In the genomic region with DNA sequence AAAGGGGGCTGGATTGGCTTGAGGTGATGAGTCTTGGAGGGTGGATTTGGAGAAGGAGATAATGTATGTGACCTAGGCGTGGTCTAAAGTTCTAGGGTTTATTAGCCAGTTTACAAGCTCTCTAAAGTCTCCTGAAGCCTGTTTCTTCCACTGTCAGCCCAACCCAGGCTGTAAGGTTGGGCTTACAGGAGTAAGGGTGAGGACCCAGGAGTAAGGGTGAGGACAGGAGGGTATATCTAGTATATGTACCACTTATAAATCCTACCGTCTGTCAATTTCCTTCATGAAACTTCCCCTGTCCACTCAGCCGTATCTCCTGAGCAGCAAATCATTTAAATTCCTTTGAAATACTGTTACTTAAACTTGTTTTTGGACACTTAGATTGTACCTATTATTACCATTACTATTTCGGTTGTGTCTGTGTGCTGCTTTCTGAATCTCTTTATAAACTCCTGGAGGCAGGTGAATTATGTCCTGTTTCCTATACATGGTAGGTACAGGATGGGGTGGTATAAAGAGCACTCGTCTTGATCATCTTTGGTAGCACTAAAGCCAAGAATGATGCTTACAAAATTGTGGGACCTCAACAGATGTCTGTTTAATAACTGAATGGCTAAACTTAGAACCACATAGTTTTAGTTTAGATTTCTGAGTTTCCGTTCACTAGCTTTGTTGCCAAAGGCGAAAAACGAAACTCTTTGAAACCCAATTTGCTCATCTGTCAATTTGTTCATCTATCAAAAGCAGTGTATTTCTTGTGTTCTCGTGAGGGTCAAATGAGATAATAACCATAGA, we compare ENCODE assay signal across 18 cellular contexts.
A peak's percentile ranks its signal among the peaks of the same experiment; 100 is the strongest.
DNase-seq lines count a peak whose midpoint lies in the region; ATAC-seq, FAIRE-seq and TF ChIP-seq lines count a peak whose summit lies in the region.
"Had no signal": no experiment of that assay in that cellular context is flagged by ENCODE, and none has a peak within 500 bp of the region (broad histone marks: within the 10 kb centered on the region; RNA-seq: fewer than 3 reads in every experiment).

No MANE protein-coding gene starts in this region.

- no peaks in the 10 kb centered on the region for H3K79me2 ChIP-seq in GM12878 (ENCODE audit: control insufficient read depth, insufficient read depth, low read length)

- peak; percentile 56 for FAIRE-seq in GM12878 (lab: Jason Lieb, UNC)
- FAIRE-seq: H54, HTR-8/SVneo had no signal

- H3K27ac Mint-ChIP-seq in CD4-positive, alpha-beta memory T cell, result no peak overlapping the region
- H3K27ac Mint-ChIP-seq: CD8-positive, alpha-beta T cell; neural progenitor cell had no signal

- intact Hi-C loops in GM12878 (cut with micrococcal nuclease; ENCODE audit: unreplicated experiment), result no loop called here
- intact Hi-C loops in CD4-positive, alpha-beta memory T cell (cut with micrococcal nuclease), result no loop called here

- H3K4me3 Mint-ChIP-seq in CD4-positive, alpha-beta memory T cell, result no peak overlapping the region
- H3K4me3 Mint-ChIP-seq: CD8-positive, alpha-beta T cell; neural progenitor cell had no signal

- WGBS in GM12878 (ENCODE audit: insufficient coverage, insufficient replicate concordance, low lambda C conversion rate, missing lambda C conversion rate), result 0% methylated on average over 9 of the region's 9 CpGs

- peak overlapping the region; percentile 46 for H3K4me2 ChIP-seq in GM12878 (ENCODE audit: control insufficient read depth, insufficient read depth)
- H3K4me2 ChIP-seq: neural progenitor cell had no signal

- H3K36me3 Mint-ChIP-seq in CD4-positive, alpha-beta memory T cell, result no peaks in the 10 kb centered on the region
- H3K36me3 Mint-ChIP-seq: CD8-positive, alpha-beta T cell had no signal

- SMC1A ChIA-PET in GM12878 (lab: Charles Lee; ENCODE audit: uncharacterized antibody, unreplicated experiment), result interaction anchor here (1.1 to 6.8 kb wide), 12 partner anchors 11 to 224 kb away, joined by 3 to 50 read pairs (median 4); no protein-coding TSS in a partner anchor

- H3K4me1 Mint-ChIP-seq in CD4-positive, alpha-beta memory T cell, result no peaks in the 10 kb centered on the region

- H3K27me3 Mint-ChIP-seq in CD4-positive, alpha-beta memory T cell, result peaks cover 0 to 16% of the 10 kb centered on the region in 2 donors

- CTCF ChIA-PET in GM12878 (lab: Yijun Ruan, JAX), result interaction anchor here (1.0 to 5.9 kb wide), 9 partner anchors 7 to 99 kb away, joined by 3 to 57 read pairs (median 7); no protein-coding TSS in a partner anchor
- CTCF ChIA-PET in CD4-positive, alpha-beta memory T cell (lab: Charles Lee; ENCODE audit: partially characterized antibody), result no interaction called here

- peaks cover 0 to 9% of the 10 kb centered on the region in 2 experiments; a peak in 2 of 4 replicates for H3K36me3 ChIP-seq in GM12878 (ENCODE audit: control insufficient read depth in 2 of 2, insufficient read depth in 2 of 2, low read length in 1 of 2)
- no peaks in the 10 kb centered on the region for H3K36me3 ChIP-seq in CD4-positive, alpha-beta memory T cell (ENCODE audit: insufficient read depth, low read length)
- H3K36me3 ChIP-seq: cardiac muscle cell, neural progenitor cell, suprapubic skin had no signal

- TSS peak; percentile 99 for BruUV-seq in GM12878 (replicated peaks; lab: Mats Ljungman, UMichigan)

- no peaks in the 10 kb centered on the region for H4K20me1 ChIP-seq in GM12878 (ENCODE audit: control insufficient read depth, insufficient read depth)

- peak overlapping the region; percentile 57; the same call in 1 of the 2 replicates for H3K9ac ChIP-seq in GM12878 (ENCODE audit: control insufficient read depth, insufficient read depth, low read length)
- H3K9ac ChIP-seq: neural progenitor cell had no signal

- peak overlapping the region; percentile 75 for H3K27ac ChIP-seq in GM12878 (ENCODE audit: control insufficient read depth, insufficient read depth)
- H3K27ac ChIP-seq in CD4-positive, alpha-beta memory T cell (ENCODE audit: low read depth, low read length), result no peak overlapping the region
- H3K27ac ChIP-seq: cardiac muscle cell, epithelial cell of prostate, neural progenitor cell, suprapubic skin had no signal

- no peaks in the 10 kb centered on the region for H3K27me3 ChIP-seq in GM12878 (replicated peaks in 1 of 2; ENCODE audit: control insufficient read depth in 2 of 2, insufficient read depth in 2 of 2, low read length in 1 of 2)
- H3K27me3 ChIP-seq in CD4-positive, alpha-beta memory T cell (ENCODE audit: insufficient read depth, low read length), result no peaks in the 10 kb centered on the region
- H3K27me3 ChIP-seq: cardiac muscle cell, neural progenitor cell, suprapubic skin had no signal

- peaks cover 0 to 20% (median 10%) of the 10 kb centered on the region in 8 donors for H3K9me3 Mint-ChIP-seq in CD4-positive, alpha-beta memory T cell

- TF ChIP-seq POLR2A in GM12878 (IDR thresholded peaks at IDR 0.05; ENCODE audit: low read depth, low read length), result no peak

- in situ Hi-C loops in GM12878 (cut with MboI), result no loop called here

- peaks cover 9% of the 10 kb centered on the region; the same call in 2 of the 3 replicates for H3K9me3 ChIP-seq in GM12878 (replicated peaks; ENCODE audit: control insufficient read depth, insufficient read depth, low read length)
- no peaks in the 10 kb centered on the region for H3K9me3 ChIP-seq in CD4-positive, alpha-beta memory T cell (ENCODE audit: control insufficient read depth in 1 of 2, low read length in 2 of 2)

- POLR2A ChIA-PET in GM12878 (lab: Charles Lee), result interaction anchor here (0.5 to 1.9 kb wide), 5 partner anchors 16 to 223 kb away, joined by 3 to 4 read pairs (median 4); no protein-coding TSS in a partner anchor
- POLR2A ChIA-PET in CD4-positive, alpha-beta memory T cell (lab: Charles Lee; ENCODE audit: partially characterized antibody), result no interaction called here

- H2AFZ ChIP-seq in GM12878 (ENCODE audit: control insufficient read depth, low read depth, low read length), result no peak overlapping the region; the same call in 1 of the 2 replicates
- H2AFZ ChIP-seq: neural progenitor cell had no signal

- TF ChIP-seq RAD21 in GM12878 (IDR thresholded peaks at IDR 0.05; ENCODE audit: insufficient read depth, low read depth, low read length), result no peak

- no peak; a peak in 1 of 4 replicates for TF ChIP-seq EP300 in GM12878 (IDR thresholded peaks at IDR 0.05; ENCODE audit: borderline replicate concordance in 1 of 2, control insufficient read depth in 1 of 2, low read depth in 2 of 2, low read length in 2 of 2)

- ATAC-seq in GM18873 (IDR thresholded peaks at IDR 0.05; ENCODE audit: low FRiP score, unreplicated experiment), result peak; percentile 74
- ATAC-seq in GM21526 (IDR thresholded peaks at IDR 0.05; ENCODE audit: low FRiP score, unreplicated experiment), result peak; percentile 71
- peak; percentile 90 for ATAC-seq in HG03064 (IDR thresholded peaks at IDR 0.05; ENCODE audit: low read depth, unreplicated experiment)
- ATAC-seq in GM12878, result peak; percentile 85
- no peak for ATAC-seq in HG03565 (IDR thresholded peaks at IDR 0.05; ENCODE audit: unreplicated experiment)
- ATAC-seq: CD8-positive, alpha-beta T cell had no signal

- TF ChIP-seq CTCF in GM12878 (IDR thresholded peaks at IDR 0.05 in 2 of 3, conservative IDR thresholded peaks at IDR 0.05 in 1 of 3; ENCODE audit: control insufficient read depth in 2 of 3, extremely low read depth in 1 of 3, insufficient read depth in 1 of 3, low read depth in 3 of 3, low read length in 3 of 3), result no peak

- peak; percentile 77 for DNase-seq in GM12878 (ENCODE audit: low read depth, low spot score)
- no peak for DNase-seq in CD4-positive, alpha-beta memory T cell
- DNase-seq in cortex of kidney (lab: John Stamatoyannopoulos, UW), result no peak
- no peak for DNase-seq in HT-29 (ENCODE audit: low spot score)
- DNase-seq: CD8-positive, alpha-beta T cell; NCI-H1417 treated with DMSO at 0.1 percent for 48 hours; NCI-H524 treated with DMSO at 0.1 percent for 48 hours; SHP77 treated with DMSO at 0.1 percent for 48 hours had no signal

- RAD21 ChIA-PET in GM12878 (lab: Charles Lee; ENCODE audit: unreplicated experiment), result interaction anchor here (0.6 to 1.8 kb wide), 8 partner anchors 12 to 224 kb away, joined by 3 to 11 read pairs (median 4); a partner anchor contains a TSS

- peaks cover 31% of the 10 kb centered on the region for H3K4me1 ChIP-seq in GM12878 (ENCODE audit: control insufficient read depth, insufficient read depth, low read length)
- H3K4me1 ChIP-seq in CD4-positive, alpha-beta memory T cell (ENCODE audit: insufficient read depth, low read length), result no peaks in the 10 kb centered on the region
- H3K4me1 ChIP-seq: neural progenitor cell, suprapubic skin had no signal

- H3K4me3 ChIP-seq in GM12878, result peak overlapping the region; percentile 11; the same call in 1 of the 2 replicates
- no peak overlapping the region for H3K4me3 ChIP-seq in CD4-positive, alpha-beta memory T cell (ENCODE audit: low read length in 2 of 2)
- H3K4me3 ChIP-seq: cardiac muscle cell, neural progenitor cell, suprapubic skin had no signal

TF ChIP-seq in GM12878, 131 proteins besides CTCF, POLR2A, EP300 and RAD21 (continues in another document):
- TF ChIP-seq, protein P1, sequence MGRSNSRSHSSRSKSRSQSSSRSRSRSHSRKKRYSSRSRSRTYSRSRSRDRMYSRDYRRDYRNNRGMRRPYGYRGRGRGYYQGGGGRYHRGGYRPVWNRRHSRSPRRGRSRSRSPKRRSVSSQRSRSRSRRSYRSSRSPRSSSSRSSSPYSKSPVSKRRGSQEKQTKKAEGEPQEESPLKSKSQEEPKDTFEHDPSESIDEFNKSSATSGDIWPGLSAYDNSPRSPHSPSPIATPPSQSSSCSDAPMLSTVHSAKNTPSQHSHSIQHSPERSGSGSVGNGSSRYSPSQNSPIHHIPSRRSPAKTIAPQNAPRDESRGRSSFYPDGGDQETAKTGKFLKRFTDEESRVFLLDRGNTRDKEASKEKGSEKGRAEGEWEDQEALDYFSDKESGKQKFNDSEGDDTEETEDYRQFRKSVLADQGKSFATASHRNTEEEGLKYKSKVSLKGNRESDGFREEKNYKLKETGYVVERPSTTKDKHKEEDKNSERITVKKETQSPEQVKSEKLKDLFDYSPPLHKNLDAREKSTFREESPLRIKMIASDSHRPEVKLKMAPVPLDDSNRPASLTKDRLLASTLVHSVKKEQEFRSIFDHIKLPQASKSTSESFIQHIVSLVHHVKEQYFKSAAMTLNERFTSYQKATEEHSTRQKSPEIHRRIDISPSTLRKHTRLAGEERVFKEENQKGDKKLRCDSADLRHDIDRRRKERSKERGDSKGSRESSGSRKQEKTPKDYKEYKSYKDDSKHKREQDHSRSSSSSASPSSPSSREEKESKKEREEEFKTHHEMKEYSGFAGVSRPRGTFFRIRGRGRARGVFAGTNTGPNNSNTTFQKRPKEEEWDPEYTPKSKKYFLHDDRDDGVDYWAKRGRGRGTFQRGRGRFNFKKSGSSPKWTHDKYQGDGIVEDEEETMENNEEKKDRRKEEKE (IDR thresholded peaks at IDR 0.05), result no peak
- TF ChIP-seq BCL11A (IDR thresholded peaks at IDR 0.05; ENCODE audit: low read depth, low read length) (no peak), RB1 (IDR thresholded peaks at IDR 0.05; ENCODE audit: borderline replicate concordance) (no peak), DPF2 (IDR thresholded peaks at IDR 0.05) (0 out of 2 replicates have a peak, but pooled peaks have one; percentile 66), STAT3 (IDR thresholded peaks at IDR 0.05; ENCODE audit: low read depth, low read length) (no peak), IKZF1 (conservative IDR thresholded peaks at IDR 0.05) (peak; percentile 26; the same call in 1 of the 2 replicates), CREM (IDR thresholded peaks at IDR 0.05; ENCODE audit: low read depth) (no peak), PAX8 (IDR thresholded peaks at IDR 0.05) (no peak)
